ENCODE assay signal across 16 cellular contexts in the genomic region with DNA sequence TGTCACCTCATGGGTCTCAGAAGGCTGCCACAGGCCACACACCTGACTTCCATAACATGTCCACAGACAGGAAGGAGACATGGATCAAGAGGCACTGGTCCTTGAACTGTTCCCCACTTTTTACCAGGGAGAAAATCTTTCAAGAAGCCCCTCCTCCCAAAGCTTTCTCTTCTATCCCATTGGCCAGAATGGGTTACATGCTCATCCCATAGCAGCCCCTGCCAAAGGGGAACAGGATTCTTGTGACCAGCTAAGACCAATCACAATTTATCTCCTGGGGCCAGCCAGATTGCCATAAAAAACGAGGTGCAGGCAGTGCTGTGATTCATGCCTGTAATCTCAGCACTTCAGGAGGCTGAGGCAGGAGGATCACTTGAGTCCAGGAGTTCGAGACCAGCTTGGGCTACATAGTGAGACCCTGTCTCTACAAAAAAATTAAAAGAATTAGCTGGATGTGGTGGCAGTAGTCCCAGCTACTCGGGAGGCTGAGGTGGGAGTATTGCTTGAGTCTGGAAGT. TPM values are rescaled to one million over a fixed set of nuclear protein-coding genes. Genes with fewer than 3 reads are reported as not detected.
A peak's percentile ranks its signal among the peaks of the same experiment; 100 is the strongest.
DNase-seq lines count a peak whose midpoint lies in the region; TF ChIP-seq lines count a peak whose summit lies in the region.
"Had no signal": no experiment of that assay in that cellular context is flagged by ENCODE, and none has a peak within 500 bp of the region (broad histone marks: within the 10 kb centered on the region; RNA-seq: fewer than 3 reads in every experiment).

No MANE protein-coding gene starts in this region.

- no peak overlapping the region for H3K4me3 ChIP-seq in mammary epithelial cell (replicated peaks in 1 of 3; ENCODE audit: insufficient read depth in 1 of 3, low read depth in 2 of 3, low read length in 3 of 3)

- POLR2A ChIA-PET in MCF 10A (lab: Yijun Ruan, JAX) = no interaction called here

- 72% methylated on average over 3 of the region's 3 CpGs for WGBS in mammary epithelial cell (ENCODE audit: low coverage, missing lambda C conversion rate)

- intact Hi-C loops in mammary epithelial cell (cut with micrococcal nuclease) (no loop called here), MCF 10A (cut with micrococcal nuclease) (no loop called here), posterior vena cava (cut with DNase I) (no loop called here)

- in situ Hi-C loops in mammary epithelial cell (cut with MboI; ENCODE audit: low sequenced_read_pairs in 2 of 2) = no loop called here
- in situ Hi-C loops in ACHN (cut with HindIII; ENCODE audit: low pct_ligation_motif_present, low pct_unique_long_range_greater_than_20kb, low sequenced_read_pairs) = no loop called here

- no peak overlapping the region for H3K9ac ChIP-seq in mammary epithelial cell (ENCODE audit: insufficient read depth, low read length)

- H3K79me2 ChIP-seq in mammary epithelial cell (ENCODE audit: insufficient read depth, low read length) = no peaks in the 10 kb centered on the region

- H2AFZ ChIP-seq in mammary epithelial cell (ENCODE audit: low read depth, low read length) = peak overlapping the region; percentile 36

- BruUV-seq in mammary epithelial cell (replicated peaks; lab: Mats Ljungman, UMichigan) = no TSS peak
- BruUV-seq in MCF 10A (replicated peaks; lab: Mats Ljungman, UMichigan) = no TSS peak

- H3K36me3 ChIP-seq in mammary epithelial cell (ENCODE audit: insufficient read depth, low read length) = no peaks in the 10 kb centered on the region

- dilution Hi-C loops in mammary epithelial cell (cut with HindIII; ENCODE audit: low sequenced_read_pairs) = no loop called here

- H4K20me1 ChIP-seq in mammary epithelial cell (ENCODE audit: insufficient read depth, low read length) = no peaks in the 10 kb centered on the region

- H3K9me3 Mint-ChIP-seq in MCF 10A (ENCODE audit: unreplicated experiment) = no peaks in the 10 kb centered on the region

- H3K4me2 ChIP-seq in mammary epithelial cell (ENCODE audit: insufficient read depth, low read depth, low read length) = no peak overlapping the region

- TF ChIP-seq CTCF in mammary epithelial cell (conservative IDR thresholded peaks at IDR 0.05 in 1 of 2, IDR thresholded peaks at IDR 0.05 in 1 of 2; ENCODE audit: extremely low read depth in 1 of 2, insufficient read depth in 1 of 2, low read depth in 1 of 2, low read length in 2 of 2) (no peak), MCF 10A (IDR thresholded peaks at IDR 0.05; ENCODE audit: unreplicated experiment) (no peak), VCaP (conservative IDR thresholded peaks at IDR 0.05) (no peak)

- no peaks in the 10 kb centered on the region for H3K9me3 ChIP-seq in mammary epithelial cell (replicated peaks; ENCODE audit: insufficient read depth, low read length)

- H3K4me1 ChIP-seq in mammary epithelial cell (ENCODE audit: insufficient read depth, low read length) = peaks cover 13% of the 10 kb centered on the region

- peaks cover 15% of the 10 kb centered on the region for H3K27me3 Mint-ChIP-seq in MCF 10A (ENCODE audit: insufficient read depth, unreplicated experiment)
- H3K27me3 Mint-ChIP-seq: CD4-positive, CD25-positive, alpha-beta regulatory T cell had no signal

- no peaks in the 10 kb centered on the region for H3K36me3 Mint-ChIP-seq in MCF 10A (ENCODE audit: insufficient read depth, unreplicated experiment)
- H3K36me3 Mint-ChIP-seq: CD4-positive, CD25-positive, alpha-beta regulatory T cell had no signal

- H3K4me1 Mint-ChIP-seq in MCF 10A (ENCODE audit: insufficient read depth, unreplicated experiment) = no peaks in the 10 kb centered on the region

- CTCF ChIA-PET in mammary epithelial cell (lab: Charles Lee; ENCODE audit: low non-redundant PET) = no interaction called here
- CTCF ChIA-PET in MCF 10A (lab: Yijun Ruan, JAX) = interaction anchor here (0.6 to 1.4 kb wide), 4 partner anchors 11 to 52 kb away, joined by 3 to 5 read pairs (median 4); no protein-coding TSS in a partner anchor

- no peak overlapping the region for H3K4me3 Mint-ChIP-seq in MCF 10A (ENCODE audit: unreplicated experiment)
- H3K4me3 Mint-ChIP-seq: CD4-positive, CD25-positive, alpha-beta regulatory T cell had no signal

- H3K27ac ChIP-seq in mammary epithelial cell (ENCODE audit: insufficient read depth, low read depth, low read length) (no peak overlapping the region), VCaP (peak overlapping the region; percentile 74)
- H3K27ac ChIP-seq: RWPE1 had no signal

- no peak overlapping the region for H3K27ac Mint-ChIP-seq in MCF 10A (ENCODE audit: low read depth, unreplicated experiment)
- H3K27ac Mint-ChIP-seq: CD4-positive, CD25-positive, alpha-beta regulatory T cell had no signal

- H3K27me3 ChIP-seq in mammary epithelial cell (ENCODE audit: insufficient read depth, low read length) = no peaks in the 10 kb centered on the region

- DNase-seq in mammary epithelial cell (no peak), MCF 10A (ENCODE audit: unreplicated experiment) (no peak), posterior vena cava (ENCODE audit: low spot score) (peak; percentile 15), ACHN (no peak), NCI-H1417 treated with DMSO at 0.1 percent for 48 hours (lab: John Stamatoyannopoulos, UW) (no peak)
- no peak for DNase-seq in activated CD4-positive, alpha-beta T cell treated with anti-CD3 and anti-CD28 coated beads, Interleukin-2, amount 50 U/mL, for 48 hours
- DNase-seq: 8988T; CD4-positive, CD25-positive, alpha-beta regulatory T cell; NCI-H1048; NCI-H1436 treated with DMSO at 0.1 percent for 48 hours; NCI-H187 treated with DMSO at 0.1 percent for 48 hours; NCI-H2171 treated with DMSO at 0.1 percent for 48 hours; NCI-H524; NCI-H82 had no signal

RNA-seq across cellular contexts. Expression of gene TMEM242, which starts 59.4 kb away (rescaled TPM):
- total RNA-seq in mammary epithelial cell (10 to 100 TPM in 1 of 2 donors, 1 to 10 TPM in 1; 6.0 to 13.8 TPM), MCF 10A (2022) (9.4 and 10.1 TPM in 2 replicates), posterior vena cava (10 to 100 TPM; 11.8 to 12.6 TPM)
- 4.7 TPM for polyA plus RNA-seq in mammary epithelial cell
- 3.6 TPM for polyA minus RNA-seq in mammary epithelial cell
